In genomic region chr18:12009581-12010140, GRCh38 we compare ENCODE assay signal across 25 cellular contexts.
"Had no signal": no experiment of that assay in that cellular context is flagged by ENCODE, and none has a peak within 500 bp of the region (broad histone marks: within the 10 kb centered on the region; RNA-seq: fewer than 3 reads in every experiment).

No MANE protein-coding gene starts in this region.

- H3K27me3 ChIP-seq: brain microvascular endothelial cell, dorsolateral prefrontal cortex, neutrophil, ovary, right lobe of liver, upper lobe of right lung had no signal

- DNase-seq: activated CD4-positive, alpha-beta memory T cell treated with anti-CD3 and anti-CD28 coated beads for 36 hours; activated T-cell treated with anti-CD3 and anti-CD28 coated beads for 4 hours; brain microvascular endothelial cell; caudate nucleus; dorsolateral prefrontal cortex; effector memory CD8-positive, alpha-beta T cell; kidney glomerular epithelial cell; left ventricle myocardium superior; mammary epithelial cell; SIG-M5; SK-N-SH; stimulated activated CD4-positive, alpha-beta T cell treated with anti-CD3 and anti-CD28 coated beads, Interleukin-15, amount 100 ng/mL, for 24 hours; stimulated activated CD8-positive, alpha-beta memory T cell treated with anti-CD3 and anti-CD28 coated beads, Interleukin-4, amount 100 ng/mL, for 48 hours; stimulated activated naive B cell treated with anti-CD40 and anti-IgM and Interleukin-4, amounts not matched to agents 10 μg/mL and 1 μg/mL and 100 μg/mL, for 72 hours had no signal

- H3K27me3 Mint-ChIP-seq: activated CD4-positive, alpha-beta memory T cell treated with anti-CD3 and anti-CD28 coated beads for 36 hours; effector memory CD8-positive, alpha-beta T cell; natural killer cell treated with Interleukin-12 subunit alpha and Interleukin-12 subunit beta and Interleukin-15 and Interleukin-18, amount 100 ng/mL, for 72 hours; stimulated activated naive B cell treated with anti-CD40 and anti-IgM and Interleukin-4, amounts not matched to agents 10 μg/mL and 1 μg/mL and 100 μg/mL, for 72 hours had no signal

- H3K27ac Mint-ChIP-seq: activated CD4-positive, alpha-beta memory T cell treated with anti-CD3 and anti-CD28 coated beads for 36 hours; activated T-helper 1 cell treated with anti-CD3 and anti-CD28 coated beads, Interleukin-12 subunit alpha, Interleukin-12 subunit beta, Interleukin-2, Interleukin-4 antibody, amounts not matched to agents 30 ng/mL and 10 ng/mL and 1 ng/mL, durations not matched to agents 14 hours and 24 hours and 36 hours; mesothelial cell of epicardium; natural killer cell treated with Interleukin-12 subunit alpha and Interleukin-12 subunit beta and Interleukin-15 and Interleukin-18, amount 100 ng/mL, for 72 hours; stimulated activated naive B cell treated with anti-CD40 and anti-IgM and Interleukin-4, amounts not matched to agents 10 μg/mL and 1 μg/mL and 100 μg/mL, for 72 hours; T-helper 2 cell treated with Interferon-gamma antibody and Interleukin-4, amounts not matched to agents 5 μg/mL and 100 μg/mL, for 36 hours had no signal

- H3K4me3 ChIP-seq: dorsolateral prefrontal cortex, ovary, right lobe of liver, smooth muscle cell, thoracic aorta, upper lobe of right lung had no signal

- H3K27ac ChIP-seq: brain microvascular endothelial cell, dorsolateral prefrontal cortex, neutrophil, ovary, thoracic aorta, upper lobe of right lung had no signal

- ATAC-seq: activated naive CD4-positive, alpha-beta T cell treated with anti-CD3 and anti-CD28 coated beads, Interleukin-2, amount 50 U/mL, for 72 hours; effector memory CD8-positive, alpha-beta T cell; left ventricle myocardium superior; stimulated activated naive B cell treated with anti-CD40 and anti-IgM and Interleukin-4, amounts not matched to agents 10 μg/mL and 1 μg/mL and 100 μg/mL, for 72 hours had no signal

- H3K36me3 ChIP-seq: brain microvascular endothelial cell, ovary had no signal

- H3K9me3 ChIP-seq: neutrophil, ovary, right lobe of liver, SK-N-SH, thoracic aorta, upper lobe of right lung had no signal

- H3K9me3 Mint-ChIP-seq: activated CD4-positive, alpha-beta memory T cell treated with anti-CD3 and anti-CD28 coated beads for 36 hours; activated naive CD4-positive, alpha-beta T cell treated with anti-CD3 and anti-CD28 coated beads, Interleukin-2, amount 50 U/mL, for 72 hours; activated T-helper 1 cell treated with anti-CD3 and anti-CD28 coated beads, Interleukin-12 subunit alpha, Interleukin-12 subunit beta, Interleukin-2, Interleukin-4 antibody, amounts not matched to agents 30 ng/mL and 10 ng/mL and 1 ng/mL, durations not matched to agents 14 hours and 24 hours and 36 hours; effector memory CD8-positive, alpha-beta T cell; mesothelial cell of epicardium; natural killer cell treated with Interleukin-12 subunit alpha and Interleukin-12 subunit beta and Interleukin-15 and Interleukin-18, amount 100 ng/mL, for 72 hours; stimulated activated naive B cell treated with anti-CD40 and anti-IgM and Interleukin-4, amounts not matched to agents 10 μg/mL and 1 μg/mL and 100 μg/mL, for 72 hours; T-helper 2 cell treated with Interferon-gamma antibody and Interleukin-4, amounts not matched to agents 5 μg/mL and 100 μg/mL, for 36 hours had no signal

- H3K36me3 Mint-ChIP-seq: activated CD4-positive, alpha-beta memory T cell treated with anti-CD3 and anti-CD28 coated beads for 36 hours; activated naive CD4-positive, alpha-beta T cell treated with anti-CD3 and anti-CD28 coated beads, Interleukin-2, amount 50 U/mL, for 72 hours; natural killer cell treated with Interleukin-12 subunit alpha and Interleukin-12 subunit beta and Interleukin-15 and Interleukin-18, amount 100 ng/mL, for 72 hours had no signal

- H3K4me3 Mint-ChIP-seq: activated CD4-positive, alpha-beta memory T cell treated with anti-CD3 and anti-CD28 coated beads for 36 hours; activated T-helper 1 cell treated with anti-CD3 and anti-CD28 coated beads, Interleukin-12 subunit alpha, Interleukin-12 subunit beta, Interleukin-2, Interleukin-4 antibody, amounts not matched to agents 30 ng/mL and 10 ng/mL and 1 ng/mL, durations not matched to agents 14 hours and 24 hours and 36 hours; effector memory CD8-positive, alpha-beta T cell; mesothelial cell of epicardium; natural killer cell treated with Interleukin-12 subunit alpha and Interleukin-12 subunit beta and Interleukin-15 and Interleukin-18, amount 100 ng/mL, for 72 hours; stimulated activated naive B cell treated with anti-CD40 and anti-IgM and Interleukin-4, amounts not matched to agents 10 μg/mL and 1 μg/mL and 100 μg/mL, for 72 hours; T-helper 2 cell treated with Interferon-gamma antibody and Interleukin-4, amounts not matched to agents 5 μg/mL and 100 μg/mL, for 36 hours had no signal
